In the genomic region with DNA sequence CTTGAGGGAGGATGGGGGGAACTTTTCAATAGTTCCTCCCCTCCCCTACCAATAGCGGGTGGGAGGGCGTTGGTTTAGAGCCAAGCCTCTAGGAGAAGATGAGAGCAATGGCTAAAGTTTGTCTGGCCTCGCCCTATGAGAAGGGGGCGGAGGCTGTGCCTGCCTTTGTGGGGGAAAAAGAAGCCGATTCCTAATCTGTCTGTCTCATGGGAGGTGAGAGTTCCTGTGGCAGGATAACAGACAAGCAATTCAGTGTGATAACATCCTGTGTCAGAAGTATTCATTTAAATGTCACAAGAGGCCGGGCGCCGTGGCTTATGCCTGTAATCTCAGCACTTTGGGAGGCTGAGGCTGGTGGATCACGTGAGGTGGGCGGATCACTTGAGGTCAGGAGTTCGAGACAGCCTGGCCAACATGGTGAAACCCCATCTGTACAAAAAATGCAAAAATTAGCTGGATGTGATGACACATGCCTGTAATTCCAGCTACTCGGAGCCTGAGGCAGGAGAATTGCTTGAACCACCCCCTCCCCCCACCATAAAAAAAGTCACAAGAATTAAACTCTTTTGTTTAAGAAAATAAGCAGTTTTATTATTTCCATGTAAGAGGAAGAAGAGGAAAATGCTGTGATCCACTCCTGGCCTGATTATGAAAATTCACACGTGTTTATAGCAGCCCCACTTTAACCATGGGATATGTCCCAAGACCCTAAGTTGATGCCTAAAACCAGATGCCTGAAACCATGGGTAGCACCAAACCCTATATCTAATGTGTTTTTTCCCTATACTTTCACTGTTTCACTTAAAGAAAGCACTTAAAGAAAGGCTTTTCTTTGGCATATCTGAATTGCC, we compare ENCODE assay signal across 8 cellular contexts. TPM values are rescaled to one million over a fixed set of nuclear protein-coding genes. Genes with fewer than 3 reads are reported as not detected.
DNase-seq lines count a peak whose midpoint lies in the region; ATAC-seq and TF ChIP-seq lines count a peak whose summit lies in the region.

No MANE protein-coding gene starts in this region.

- ATAC-seq in HCT116 (no peak), gastroesophageal sphincter (peak; percentile 69), upper lobe of right lung (peak; percentile 7)
- peak; percentile 62 for ATAC-seq in activated T-helper 17 cell treated with anti-CD3 and anti-CD28 coated beads, Interleukin-2, amount 50 U/mL, for 72 hours (replicated peaks)

- no peak for TF ChIP-seq EP300 in gastroesophageal sphincter (IDR thresholded peaks at IDR 0.05)

- 37 to 45% methylated on average over 8 to 11 of the region's 13 CpGs for WGBS in gastroesophageal sphincter (ENCODE audit: low coverage in 1 of 2), 2 donors
- WGBS in prostate gland: 21% methylated on average over 13 of the region's 13 CpGs

- H3K36me3 Mint-ChIP-seq in Calu3 (ENCODE audit: insufficient read depth, unreplicated experiment): peaks cover 77% of the 10 kb centered on the region
- peaks cover 59% of the 10 kb centered on the region for H3K36me3 Mint-ChIP-seq in activated T-helper 17 cell treated with anti-CD3 and anti-CD28 coated beads, Interleukin-2, amount 50 U/mL, for 72 hours (ENCODE audit: low read depth)

- H3K4me1 Mint-ChIP-seq in Calu3 (ENCODE audit: low read depth, unreplicated experiment): peaks cover 35% of the 10 kb centered on the region
- peaks cover 55% of the 10 kb centered on the region for H3K4me1 Mint-ChIP-seq in activated T-helper 17 cell treated with anti-CD3 and anti-CD28 coated beads, Interleukin-2, amount 50 U/mL, for 72 hours

- H3K36me3 ChIP-seq in HCT116 (ENCODE audit: control insufficient read depth in 1 of 2, insufficient read depth in 2 of 2, low read length in 2 of 2) (no peaks in the 10 kb centered on the region), PC-9 (ENCODE audit: low read depth) (no peaks in the 10 kb centered on the region), gastroesophageal sphincter (peaks cover 0 to 14% of the 10 kb centered on the region in 2 donors), prostate gland (no peaks in the 10 kb centered on the region), upper lobe of right lung (peaks cover 18% of the 10 kb centered on the region)

- peak overlapping the region; percentile 73 to 75 for H3K4me3 ChIP-seq in HCT116 (replicated peaks in 1 of 2; ENCODE audit: low read depth in 1 of 2, low read length in 2 of 2)
- H3K4me3 ChIP-seq in PC-9: peak overlapping the region; percentile 86
- H3K4me3 ChIP-seq in gastroesophageal sphincter: peak overlapping the region; percentile 52 to 88
- peak overlapping the region in 1 of 2 donors; percentile 79 for H3K4me3 ChIP-seq in prostate gland
- peak overlapping the region; percentile 86 for H3K4me3 ChIP-seq in upper lobe of right lung

- H3K27ac Mint-ChIP-seq in Calu3 (ENCODE audit: unreplicated experiment): peak overlapping the region; percentile 99
- H3K27ac Mint-ChIP-seq in activated T-helper 17 cell treated with anti-CD3 and anti-CD28 coated beads, Interleukin-2, amount 50 U/mL, for 72 hours: peak overlapping the region; percentile 92

- RAD21 ChIA-PET in HCT116 (lab: Charles Lee; ENCODE audit: low non-redundant PET in 1 of 2, low total read pairs in 2 of 2, uncharacterized antibody in 2 of 2, unreplicated experiment in 2 of 2): no interaction called here

- peak overlapping the region; percentile 22 for H3K27ac ChIP-seq in HCT116 (ENCODE audit: low read depth, low read length)
- H3K27ac ChIP-seq in PC-9: peak overlapping the region; percentile 99
- H3K27ac ChIP-seq in gastroesophageal sphincter: peak overlapping the region; percentile 51 to 98 (median 95)
- H3K27ac ChIP-seq in prostate gland: peak overlapping the region; percentile 90 to 95
- H3K27ac ChIP-seq in upper lobe of right lung: peak overlapping the region; percentile 99

- H4K20me1 ChIP-seq in HCT116 (ENCODE audit: insufficient read depth): no peaks in the 10 kb centered on the region
- no peaks in the 10 kb centered on the region for H4K20me1 ChIP-seq in PC-9 (ENCODE audit: insufficient read depth)

- no TSS peak for BruUV-seq in Calu3 (replicated peaks; lab: Mats Ljungman, UMichigan)
- BruUV-seq in HCT116 (replicated peaks; lab: Mats Ljungman, UMichigan): TSS peak; percentile 65
- TSS peak; percentile 36 for BruUV-seq in PC-9 (replicated peaks; lab: Mats Ljungman, UMichigan)

- H3K9me2 ChIP-seq in HCT116 (ENCODE audit: insufficient read depth) (no peaks in the 10 kb centered on the region), PC-9 (ENCODE audit: insufficient read depth) (no peaks in the 10 kb centered on the region)

- intact Hi-C loops in Calu3 (cut with micrococcal nuclease; ENCODE audit: unreplicated experiment): loop anchor here (5.0 to 10.0 kb wide), 4 partner anchors 50 to 288 kb away; a partner anchor contains a TSS
- intact Hi-C loops in HCT116 (cut with micrococcal nuclease): loop anchor here (1.0 to 5.0 kb wide), 2 partner anchors 102 to 262 kb away; a partner anchor contains a TSS
- intact Hi-C loops in PC-9 (cut with micrococcal nuclease; ENCODE audit: unreplicated experiment): loop anchor here (1.0 to 5.0 kb wide), 5 partner anchors 13 to 203 kb away; a partner anchor contains a TSS
- intact Hi-C loops in prostate gland (cut with DNase I): no loop called here
- intact Hi-C loops in upper lobe of right lung (cut with DNase I): no loop called here

- no peak for TF ChIP-seq CTCF in Calu3 (IDR thresholded peaks at IDR 0.05; ENCODE audit: unreplicated experiment)
- no peak for TF ChIP-seq CTCF in HCT116 (IDR thresholded peaks at IDR 0.05 in 2 of 3, conservative IDR thresholded peaks at IDR 0.05 in 1 of 3; ENCODE audit: borderline replicate concordance in 1 of 3, insufficient read depth in 1 of 3, low read depth in 2 of 3, low read length in 2 of 3)
- TF ChIP-seq CTCF in PC-9 (conservative IDR thresholded peaks at IDR 0.05): no peak
- TF ChIP-seq CTCF in gastroesophageal sphincter (IDR thresholded peaks at IDR 0.05): no peak
- TF ChIP-seq CTCF in prostate gland (IDR thresholded peaks at IDR 0.05): no peak
- no peak for TF ChIP-seq CTCF in upper lobe of right lung (IDR thresholded peaks at IDR 0.05)

- H3K27me3 ChIP-seq in HCT116 (ENCODE audit: insufficient read depth, low read length) (no peaks in the 10 kb centered on the region), PC-9 (ENCODE audit: insufficient read depth, low read depth) (no peaks in the 10 kb centered on the region), gastroesophageal sphincter (no peaks in the 10 kb centered on the region), prostate gland (replicated peaks; ENCODE audit: insufficient read depth) (no peaks in the 10 kb centered on the region), upper lobe of right lung (no peaks in the 10 kb centered on the region)

- H3K79me2 ChIP-seq in HCT116 (ENCODE audit: insufficient read depth, low read length) (no peaks in the 10 kb centered on the region), PC-9 (ENCODE audit: low read depth) (peaks cover 17% of the 10 kb centered on the region; the same call in 1 of the 2 replicates)

- H2AFZ ChIP-seq in HCT116 (ENCODE audit: low read depth, low read length, poor library complexity, severe bottlenecking) (no peak overlapping the region), PC-9 (no peak overlapping the region)

- H3K4me3 Mint-ChIP-seq in Calu3 (ENCODE audit: low read depth, unreplicated experiment): peak overlapping the region; percentile 91
- H3K4me3 Mint-ChIP-seq in activated T-helper 17 cell treated with anti-CD3 and anti-CD28 coated beads, Interleukin-2, amount 50 U/mL, for 72 hours: peak overlapping the region; percentile 90

- H3K27me3 Mint-ChIP-seq in Calu3 (ENCODE audit: unreplicated experiment): no peaks in the 10 kb centered on the region
- H3K27me3 Mint-ChIP-seq in activated T-helper 17 cell treated with anti-CD3 and anti-CD28 coated beads, Interleukin-2, amount 50 U/mL, for 72 hours: no peaks in the 10 kb centered on the region

- POLR2A ChIA-PET in HCT116 (lab: Charles Lee): interaction anchor here (0.6 to 1.0 kb wide), 2 partner anchors 13 to 67 kb away, joined by 3 read pairs; no protein-coding TSS in a partner anchor
- POLR2A ChIA-PET in PC-9 (lab: Charles Lee; ENCODE audit: unreplicated experiment): interaction anchor here (0.7 to 0.9 kb wide), 3 partner anchors 12 to 219 kb away, joined by 4 to 5 read pairs (median 4); no protein-coding TSS in a partner anchor

- H3K9ac ChIP-seq in HCT116 (ENCODE audit: low read length): no peak overlapping the region

- H3K9me3 ChIP-seq in HCT116 (ENCODE audit: control insufficient read depth in 1 of 2, insufficient read depth in 1 of 2, low read depth in 1 of 2, low read length in 2 of 2) (no peaks in the 10 kb centered on the region), PC-9 (ENCODE audit: insufficient read depth, low read depth) (no peaks in the 10 kb centered on the region), gastroesophageal sphincter (no peaks in the 10 kb centered on the region), prostate gland (no peaks in the 10 kb centered on the region), upper lobe of right lung (no peaks in the 10 kb centered on the region)

- peaks cover 23% of the 10 kb centered on the region for H3F3A ChIP-seq in PC-9 (ENCODE audit: insufficient read depth, low read depth)

- TF ChIP-seq POLR2A in HCT116 (IDR thresholded peaks at IDR 0.05; ENCODE audit: borderline replicate concordance, extremely low read depth, insufficient read depth, insufficient read length) (no peak), gastroesophageal sphincter (IDR thresholded peaks at IDR 0.05) (no peak), prostate gland (IDR thresholded peaks at IDR 0.05) (no peak)

- no peak for TF ChIP-seq RAD21 in HCT116 (IDR thresholded peaks at IDR 0.05; ENCODE audit: low read depth)

- CTCF ChIA-PET in Calu3 (lab: Charles Lee) (interaction anchor here (0.8 to 2.5 kb wide), 2 partner anchors 13 to 31 kb away, joined by 3 to 9 read pairs; no protein-coding TSS in a partner anchor), HCT116 (lab: Charles Lee) (no interaction called here), PC-9 (lab: Charles Lee) (no interaction called here)

- no peaks in the 10 kb centered on the region for H3K9me3 Mint-ChIP-seq in Calu3 (ENCODE audit: low read depth, unreplicated experiment)
- no peaks in the 10 kb centered on the region for H3K9me3 Mint-ChIP-seq in activated T-helper 17 cell treated with anti-CD3 and anti-CD28 coated beads, Interleukin-2, amount 50 U/mL, for 72 hours

- DNase-seq in Calu3: peak; percentile 82
- peak; percentile 33 for DNase-seq in HCT116 (ENCODE audit: low read depth, low spot score)
- peak; percentile 41 to 71 for DNase-seq in PC-9
- DNase-seq in prostate gland (ENCODE audit: low spot score): peak; percentile 15
- peak; percentile 85 for DNase-seq in upper lobe of right lung
- no peak for DNase-seq in hippocampal formation (lab: John Stamatoyannopoulos, UW)

- H3K4me2 ChIP-seq in HCT116 (ENCODE audit: low read length): peak overlapping the region; percentile 89
- peak overlapping the region; percentile 83 for H3K4me2 ChIP-seq in PC-9

- peaks cover 28% of the 10 kb centered on the region in 2 experiments for H3K4me1 ChIP-seq in HCT116 (ENCODE audit: control insufficient read depth in 1 of 2, insufficient read depth in 2 of 2, low read length in 2 of 2)
- H3K4me1 ChIP-seq in PC-9 (replicated peaks; ENCODE audit: insufficient read depth): peaks cover 29% of the 10 kb centered on the region
- H3K4me1 ChIP-seq in gastroesophageal sphincter: peaks cover 3 to 53% (median 16%) of the 10 kb centered on the region in 3 donors
- peaks cover 9% of the 10 kb centered on the region for H3K4me1 ChIP-seq in prostate gland (replicated peaks)
- H3K4me1 ChIP-seq in upper lobe of right lung: peaks cover 46% of the 10 kb centered on the region

RNA-seq across cellular contexts. Expression of a gene that starts 1.7 kb away (rescaled TPM):
- total RNA-seq in Calu3 (2022) (104 and 141 TPM in 2 replicates), HCT116 (2021; ENCODE audit: unreplicated experiment) (23.7 TPM), PC-9 (2021) (16.1 and 17.3 TPM in 2 replicates), gastroesophageal sphincter (10 to 100 TPM; 23.5 to 51.2 (median 31.1) TPM), prostate gland (10 to 100 TPM; 21.4 to 21.5 TPM), upper lobe of right lung (58.4 TPM)
- polyA plus RNA-seq in HCT116 (2012): 25.2 and 27.0 TPM in 2 replicates
- total RNA-seq in activated T-helper 17 cell treated with anti-CD3 and anti-CD28 coated beads, Interleukin-2, amount 50 U/mL, for 72 hours: 10 to 100 TPM; 31.3 to 45.6 TPM

RNA-seq across cellular contexts. Expression of a gene that starts 50.4 kb away (rescaled TPM):
- total RNA-seq in Calu3 (2022) (not detected in 2 replicates), HCT116 (2021; ENCODE audit: unreplicated experiment) (not detected), PC-9 (2021) (not detected in 2 replicates), gastroesophageal sphincter (not detected), prostate gland (under 1 TPM in 1 of 2 donors, not detected in 1; 0.34 TPM), upper lobe of right lung (not detected)
- not detected in 2 replicates for polyA plus RNA-seq in HCT116 (2012)
- not detected for total RNA-seq in activated T-helper 17 cell treated with anti-CD3 and anti-CD28 coated beads, Interleukin-2, amount 50 U/mL, for 72 hours

Comparison
In these comparisons a context has a peak if more than half of its experiments do, and no peak if none do; other contexts are left out.
1. DNase-seq: peak in Calu3 (single experiment), HCT116 (single experiment), PC-9 (2 of 2), prostate gland (single experiment) and upper lobe of right lung (single experiment); none in hippocampal formation (0 of 2).
2. H3K27ac ChIP-seq: peak in every context shown above with its lines; median percentile 99 in PC-9; 99 in upper lobe of right lung; 95 in gastroesophageal sphincter; 92 in prostate gland; 22 in HCT116.
3. intact Hi-C loops: an anchor here in Calu3 (5.0 to 10.0 kb wide), HCT116 (1.0 to 5.0 kb wide) and PC-9 (1.0 to 5.0 kb wide); none called in prostate gland and upper lobe of right lung.